ENCODE assay signal across 8 cellular contexts in genomic region chr22:45310331-45311032, GRCh38. TPM values are rescaled to one million over a fixed set of nuclear protein-coding genes. Genes with fewer than 3 reads are reported as not detected.
DNase-seq lines count a peak whose midpoint lies in the region; ATAC-seq and TF ChIP-seq lines count a peak whose summit lies in the region.

No MANE protein-coding gene starts in this region.

- H3K27ac Mint-ChIP-seq in CD14-positive monocyte: peak overlapping the region; percentile 53 to 90 (median 82)
- peak overlapping the region; percentile 92 for H3K27ac Mint-ChIP-seq in central memory CD8-positive, alpha-beta T cell (ENCODE audit: low read depth)

- no peaks in the 10 kb centered on the region for H3K27me3 ChIP-seq in mucosa of rectum (ENCODE audit: control insufficient read depth in 2 of 2, insufficient read depth in 2 of 2, low read length in 2 of 2)

- peak overlapping the region; percentile 88 to 91 for H3K4me3 Mint-ChIP-seq in CD14-positive monocyte
- peak overlapping the region; percentile 85 for H3K4me3 Mint-ChIP-seq in central memory CD8-positive, alpha-beta T cell

- intact Hi-C loops in CD14-positive monocyte (cut with micrococcal nuclease): loop anchor here in 1 of 2 donors (5.0 kb wide), 1 partner anchor 83 kb away; no protein-coding TSS in a partner anchor

- H3K4me1 Mint-ChIP-seq in CD14-positive monocyte: peaks cover 64% of the 10 kb centered on the region
- peaks cover 49% of the 10 kb centered on the region for H3K4me1 Mint-ChIP-seq in central memory CD8-positive, alpha-beta T cell

- no peaks in the 10 kb centered on the region for H3K9me3 ChIP-seq in mucosa of rectum (ENCODE audit: control insufficient read depth in 2 of 2, low read length in 2 of 2)

- no peak for TF ChIP-seq CTCF in CD14-positive monocyte (IDR thresholded peaks at IDR 0.05)
- no peak for TF ChIP-seq CTCF in NB4 (IDR thresholded peaks at IDR 0.05; ENCODE audit: low read depth, low read length)

- peaks cover 10 to 17% of the 10 kb centered on the region in 2 donors for H3K36me3 Mint-ChIP-seq in CD14-positive monocyte
- H3K36me3 Mint-ChIP-seq in central memory CD8-positive, alpha-beta T cell (ENCODE audit: insufficient read depth): peaks cover 13% of the 10 kb centered on the region

- TF ChIP-seq POLR2A in NB4 (IDR thresholded peaks at IDR 0.05; ENCODE audit: extremely low read depth, insufficient read length): no peak

- DNase-seq in CD14-positive monocyte (ENCODE audit: low spot score): no peak
- peak; percentile 42 for DNase-seq in NB4 (ENCODE audit: low read depth)
- DNase-seq in central memory CD8-positive, alpha-beta T cell (ENCODE audit: low spot score in 2 of 2): no peak
- no peak for DNase-seq in NCI-H1436 treated with DMSO at 0.1 percent for 48 hours (lab: John Stamatoyannopoulos, UW)
- no peak for DNase-seq in cerebellar cortex (ENCODE audit: low spot score)
- DNase-seq in DMS114 treated with DMSO at 0.1 percent for 48 hours (lab: John Stamatoyannopoulos, UW; ENCODE audit: unreplicated experiment): no peak

- H3K4me1 ChIP-seq in mucosa of rectum (ENCODE audit: control insufficient read depth in 2 of 2, insufficient read depth in 2 of 2, low read length in 2 of 2): peaks cover 24 to 35% of the 10 kb centered on the region in 2 donors

- no peaks in the 10 kb centered on the region for H3K9me3 Mint-ChIP-seq in CD14-positive monocyte
- H3K9me3 Mint-ChIP-seq in central memory CD8-positive, alpha-beta T cell: no peaks in the 10 kb centered on the region

- no peak for ATAC-seq in central memory CD8-positive, alpha-beta T cell (replicated peaks; ENCODE audit: extremely low read depth, poor library complexity, severe bottlenecking)
- ATAC-seq in activated CD4-positive, CD25-positive, alpha-beta regulatory T cell treated with anti-CD3 and anti-CD28 coated beads, Interleukin-2, amount 50 U/mL, for 24 hours: no peak

- H3K4me3 ChIP-seq in NB4 (ENCODE audit: low read depth, low read length) (peak overlapping the region; percentile 77), mucosa of rectum (ENCODE audit: low read length in 2 of 2) (peak overlapping the region; percentile 74 to 80)

- H3K27me3 Mint-ChIP-seq in CD14-positive monocyte (ENCODE audit: low read depth in 3 of 3): peaks cover 2 to 5% (median 4%) of the 10 kb centered on the region in 3 donors
- no peaks in the 10 kb centered on the region for H3K27me3 Mint-ChIP-seq in central memory CD8-positive, alpha-beta T cell

- H3K36me3 ChIP-seq in mucosa of rectum (ENCODE audit: control insufficient read depth in 2 of 2, insufficient read depth in 2 of 2, low read length in 2 of 2): peaks cover 0 to 6% of the 10 kb centered on the region in 2 donors

- peak overlapping the region; percentile 81 to 84 for H3K27ac ChIP-seq in mucosa of rectum (ENCODE audit: low read depth in 2 of 2, low read length in 2 of 2)

- H3K9ac ChIP-seq in mucosa of rectum (ENCODE audit: low read depth in 1 of 2, low read length in 2 of 2): peak overlapping the region; percentile 83 to 84

RNA-seq across cellular contexts. Expression of gene FAM118A, which starts 0.7 kb away (rescaled TPM):
- 10 to 100 TPM; 20.0 to 27.9 TPM for polyA plus RNA-seq in CD14-positive monocyte

RNA-seq across cellular contexts. Expression of gene UPK3A, which starts 25.7 kb away (rescaled TPM):
- 10 to 100 TPM; 14.0 to 19.0 TPM for polyA plus RNA-seq in CD14-positive monocyte
